Comparison of ENCODE assay signal across 22 cellular contexts in the genomic region with DNA sequence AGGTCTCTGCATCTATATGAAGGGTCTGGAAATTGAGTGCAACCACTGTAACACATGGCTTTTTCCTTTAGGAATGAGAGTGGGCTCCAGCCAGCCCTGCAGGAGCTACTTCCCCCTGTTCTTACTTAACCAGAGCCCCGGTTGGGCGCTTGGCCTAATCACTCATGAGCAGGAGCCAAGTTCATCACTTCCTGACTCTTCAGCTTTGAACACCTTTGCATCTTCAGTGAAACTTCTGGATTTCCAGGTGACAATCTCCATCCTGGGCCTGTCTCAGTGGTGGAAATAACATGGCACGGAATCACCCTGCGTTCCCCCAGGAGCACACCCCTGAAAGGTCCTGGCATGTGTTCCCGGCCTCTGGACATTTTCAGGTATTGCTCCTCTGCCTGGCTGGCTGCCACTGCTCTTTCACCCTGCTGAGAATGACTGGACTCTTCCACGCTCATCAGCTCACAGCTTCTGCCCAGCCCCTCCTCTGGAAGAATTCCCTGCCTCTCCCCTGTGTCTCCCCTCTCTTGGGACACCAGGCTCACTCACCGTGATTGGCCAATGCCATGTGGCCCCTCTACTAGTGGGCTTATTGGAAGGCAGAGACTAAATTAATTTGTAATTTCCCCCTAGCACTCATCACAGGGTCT.
"Had no signal": no experiment of that assay in that cellular context is flagged by ENCODE, and none has a peak within 500 bp of the region (broad histone marks: within the 10 kb centered on the region; RNA-seq: fewer than 3 reads in every experiment).

No MANE protein-coding gene starts in this region.

- H3K4me1 Mint-ChIP-seq: activated CD4-positive, alpha-beta T cell treated with anti-CD3 and anti-CD28 coated beads, Interleukin-2, amount 10 ng/mL, durations not matched to agents 7 days and 5 days; activated naive CD8-positive, alpha-beta T cell treated with anti-CD3 and anti-CD28 coated beads, Interleukin-2, amount 10 ng/mL, durations not matched to agents 7 days and 5 days; nephron; stimulated activated effector memory CD8-positive, alpha-beta T cell treated with anti-CD3 and anti-CD28 coated beads, Interleukin-12 subunit alpha, Interleukin-12 subunit beta, amount 100 ng/mL, for 72 hours; stimulated activated naive CD8-positive, alpha-beta T cell treated with anti-CD3 and anti-CD28 coated beads, Interleukin-15, amount 100 ng/mL, for 72 hours had no signal

- H3K4me3 ChIP-seq: tibial nerve, uterus had no signal

- H3K4me1 ChIP-seq: uterus had no signal

- H3K9me3 Mint-ChIP-seq: activated CD4-positive, alpha-beta T cell treated with anti-CD3 and anti-CD28 coated beads, Interleukin-2, amount 10 ng/mL, durations not matched to agents 7 days and 5 days; activated naive CD4-positive, alpha-beta T cell treated with anti-CD3 and anti-CD28 coated beads for 36 hours; activated naive CD8-positive, alpha-beta T cell treated with anti-CD3 and anti-CD28 coated beads, Interleukin-2, amount 10 ng/mL, durations not matched to agents 7 days and 5 days; nephron; stimulated activated effector memory CD8-positive, alpha-beta T cell treated with anti-CD3 and anti-CD28 coated beads, Interleukin-12 subunit alpha, Interleukin-12 subunit beta, amount 100 ng/mL, for 72 hours; stimulated activated naive CD8-positive, alpha-beta T cell treated with anti-CD3 and anti-CD28 coated beads, Interleukin-15, amount 100 ng/mL, for 72 hours had no signal

- H3K4me3 Mint-ChIP-seq: activated CD4-positive, alpha-beta T cell treated with anti-CD3 and anti-CD28 coated beads, Interleukin-2, amount 10 ng/mL, durations not matched to agents 7 days and 5 days; activated naive CD4-positive, alpha-beta T cell treated with anti-CD3 and anti-CD28 coated beads for 36 hours; activated naive CD8-positive, alpha-beta T cell treated with anti-CD3 and anti-CD28 coated beads, Interleukin-2, amount 10 ng/mL, durations not matched to agents 7 days and 5 days; nephron; stimulated activated effector memory CD8-positive, alpha-beta T cell treated with anti-CD3 and anti-CD28 coated beads, Interleukin-12 subunit alpha, Interleukin-12 subunit beta, amount 100 ng/mL, for 72 hours; stimulated activated naive CD8-positive, alpha-beta T cell treated with anti-CD3 and anti-CD28 coated beads, Interleukin-15, amount 100 ng/mL, for 72 hours had no signal

- H3K27ac Mint-ChIP-seq: activated CD4-positive, alpha-beta T cell treated with anti-CD3 and anti-CD28 coated beads, Interleukin-2, amount 10 ng/mL, durations not matched to agents 7 days and 5 days; activated naive CD4-positive, alpha-beta T cell treated with anti-CD3 and anti-CD28 coated beads for 36 hours; activated naive CD8-positive, alpha-beta T cell treated with anti-CD3 and anti-CD28 coated beads, Interleukin-2, amount 10 ng/mL, durations not matched to agents 7 days and 5 days; nephron; stimulated activated effector memory CD8-positive, alpha-beta T cell treated with anti-CD3 and anti-CD28 coated beads, Interleukin-12 subunit alpha, Interleukin-12 subunit beta, amount 100 ng/mL, for 72 hours; stimulated activated naive CD8-positive, alpha-beta T cell treated with anti-CD3 and anti-CD28 coated beads, Interleukin-15, amount 100 ng/mL, for 72 hours had no signal

- ATAC-seq: activated CD4-positive, CD25-positive, alpha-beta regulatory T cell treated with anti-CD3 and anti-CD28 coated beads, Interleukin-2, amount 50 U/mL, for 24 hours; sciatic nerve; stimulated activated effector memory CD8-positive, alpha-beta T cell treated with anti-CD3 and anti-CD28 coated beads, Interleukin-12 subunit alpha, Interleukin-12 subunit beta, amount 100 ng/mL, for 72 hours; stimulated activated naive CD8-positive, alpha-beta T cell treated with anti-CD3 and anti-CD28 coated beads, Interleukin-15, amount 100 ng/mL, for 72 hours had no signal

- H3K27me3 ChIP-seq: neutrophil, tibial nerve, uterus had no signal

- H3K36me3 Mint-ChIP-seq: activated naive CD8-positive, alpha-beta T cell treated with anti-CD3 and anti-CD28 coated beads, Interleukin-2, amount 10 ng/mL, durations not matched to agents 7 days and 5 days; stimulated activated effector memory CD8-positive, alpha-beta T cell treated with anti-CD3 and anti-CD28 coated beads, Interleukin-12 subunit alpha, Interleukin-12 subunit beta, amount 100 ng/mL, for 72 hours had no signal

- DNase-seq: activated CD4-positive, alpha-beta T cell treated with anti-CD3 and anti-CD28 coated beads, Interleukin-2, amount 10 ng/mL, durations not matched to agents 7 days and 5 days; activated effector memory CD4-positive, alpha-beta T cell treated with Interleukin-2 at 50 U/mL for 16 hours; activated naive CD4-positive, alpha-beta T cell treated with anti-CD3 and anti-CD28 coated beads for 36 hours; activated naive CD8-positive, alpha-beta T cell treated with anti-CD3 and anti-CD28 coated beads, Interleukin-2, amount 10 ng/mL, durations not matched to agents 7 days and 5 days; activated T-cell treated with anti-CD3 and anti-CD28 coated beads, Interleukin-2, amount 50 U/mL, for 48 hours; amniotic stem cell; effector CD8-positive, alpha-beta T cell; erythroblast; foreskin melanocyte; mesenchymal stem cell; small intestine; stimulated activated CD4-positive, alpha-beta T cell treated with anti-CD3 and anti-CD28 coated beads, Interleukin-2, amount 100 ng/mL, for 24 hours; stimulated activated naive CD8-positive, alpha-beta T cell treated with anti-CD3 and anti-CD28 coated beads, Interleukin-15, amount 100 ng/mL, for 72 hours; uterus had no signal

- H3K27ac ChIP-seq: neutrophil, parathyroid adenoma, tibial nerve, uterus, VCaP had no signal

- H3K9me3 ChIP-seq: neutrophil, tibial nerve, uterus had no signal

- H3K27me3 Mint-ChIP-seq: activated CD4-positive, alpha-beta T cell treated with anti-CD3 and anti-CD28 coated beads, Interleukin-2, amount 10 ng/mL, durations not matched to agents 7 days and 5 days; activated naive CD8-positive, alpha-beta T cell treated with anti-CD3 and anti-CD28 coated beads, Interleukin-2, amount 10 ng/mL, durations not matched to agents 7 days and 5 days; stimulated activated naive CD8-positive, alpha-beta T cell treated with anti-CD3 and anti-CD28 coated beads, Interleukin-15, amount 100 ng/mL, for 72 hours had no signal

- H3K36me3 ChIP-seq: neutrophil, tibial nerve, uterus had no signal
